29 cellular contexts compared by ENCODE assay signal in the genomic region with DNA sequence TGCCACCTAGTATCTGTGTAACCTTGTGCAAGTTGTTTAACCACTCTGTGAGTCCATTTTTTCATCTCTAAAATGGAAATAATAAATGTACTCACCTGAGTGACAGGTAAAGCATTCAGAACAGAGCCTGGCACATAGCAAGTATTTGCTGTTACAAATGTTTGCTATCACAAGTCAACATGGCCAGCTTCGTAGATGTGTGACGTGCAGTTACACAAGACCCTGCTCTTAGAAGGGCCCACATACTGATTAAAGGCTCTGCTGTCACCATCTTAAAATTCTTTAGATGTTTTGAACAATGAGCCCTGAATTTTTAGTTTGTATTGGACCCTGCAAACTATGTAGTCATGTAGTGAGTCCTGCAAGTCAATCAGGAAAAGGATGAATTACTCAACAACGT. TPM values are rescaled to one million over a fixed set of nuclear protein-coding genes. Genes with fewer than 3 reads are reported as not detected.
DNase-seq lines count a peak whose midpoint lies in the region; ATAC-seq, FAIRE-seq and TF ChIP-seq lines count a peak whose summit lies in the region.
"Had no signal": no experiment of that assay in that cellular context is flagged by ENCODE, and none has a peak within 500 bp of the region (broad histone marks: within the 10 kb centered on the region; RNA-seq: fewer than 3 reads in every experiment).

No MANE protein-coding gene starts in this region.

- no peak overlapping the region for H2BK12ac ChIP-seq in trophoblast cell (ENCODE audit: low read length)

- peak; percentile 17; the same call in 1 of the 2 replicates for TF ChIP-seq CTCF in Panc1 (IDR thresholded peaks at IDR 0.05)
- no peak for TF ChIP-seq CTCF in bronchial epithelial cell (IDR thresholded peaks at IDR 0.05; ENCODE audit: insufficient read depth, low read length, severe bottlenecking)

- POLR2A ChIA-PET in Panc1 (lab: Charles Lee), result no interaction called here

- no peak overlapping the region for H2AFZ ChIP-seq in trophoblast cell (ENCODE audit: insufficient read depth, low read length, poor library complexity)

- in situ Hi-C loops in Panc1 (cut with HindIII; ENCODE audit: low pct_unique_long_range_greater_than_20kb, low sequenced_read_pairs), result no loop called here

- no peaks in the 10 kb centered on the region for H3K4me1 ChIP-seq in Panc1 (ENCODE audit: control insufficient read depth, insufficient read depth, low read length)
- peaks cover 0 to 3% of the 10 kb centered on the region in 2 experiments for H3K4me1 ChIP-seq in trophoblast cell (ENCODE audit: control insufficient read depth in 1 of 2, insufficient read depth in 2 of 2, low read length in 2 of 2)
- H3K4me1 ChIP-seq: A549, BE2C, BLaER1, Caco-2 had no signal

- DNase-seq in H54 (ENCODE audit: insufficient read length, low spot score), result no peak
- DNase-seq in Panc1 (ENCODE audit: low read depth, low spot score), result no peak
- DNase-seq in bronchial epithelial cell (ENCODE audit: low read depth), result peak; percentile 23
- peak; percentile 65 to 81 for DNase-seq in trophoblast cell
- DNase-seq in anterior cingulate cortex (lab: John Stamatoyannopoulos, UW), result no peak
- DNase-seq in DMS 273 (lab: John Stamatoyannopoulos, UW; ENCODE audit: unreplicated experiment), result no peak
- no peak for DNase-seq in amniotic stem cell (lab: John Stamatoyannopoulos, UW)
- DNase-seq: ACHN; BE2C; C1 segment of cervical spinal cord; Calu3; CD4-positive, alpha-beta T cell; CD8-positive, alpha-beta T cell; DMS 273 treated with DMSO at 0.1 percent for 48 hours; DMS153; DMS53; DMS79; DND-41; EL; GDM1 had no signal

- CTCF ChIA-PET in Panc1 (lab: Charles Lee), result no interaction called here

- FAIRE-seq in H54 (lab: Jason Lieb, UNC) (peak; percentile 60), bronchial epithelial cell (lab: Jason Lieb, UNC) (no peak)
- FAIRE-seq: A549, D721Med, GM12878, GM12892, GM18507 had no signal

- ATAC-seq in Panc1 (no peak), HG02885 (IDR thresholded peaks at IDR 0.05; ENCODE audit: poor library complexity, unreplicated experiment) (no peak)
- ATAC-seq: A549; CD8-positive, alpha-beta T cell; GM12878 had no signal

- H3K79me2 ChIP-seq in trophoblast cell (ENCODE audit: control insufficient read depth, insufficient read depth, low read length, poor library complexity), result no peaks in the 10 kb centered on the region

- H3K4me3 ChIP-seq in Panc1 (ENCODE audit: low read depth in 2 of 2, low read length in 2 of 2), result no peak overlapping the region
- no peak overlapping the region for H3K4me3 ChIP-seq in bronchial epithelial cell (ENCODE audit: low read depth, low read length)
- no peak overlapping the region for H3K4me3 ChIP-seq in trophoblast cell (ENCODE audit: low read depth, low read length)
- H3K4me3 ChIP-seq: A549, BLaER1, GM12878 had no signal

- no peak overlapping the region for H2AK5ac ChIP-seq in trophoblast cell (ENCODE audit: low read length)

- H3K9ac ChIP-seq in trophoblast cell (ENCODE audit: low read length), result no peak overlapping the region
- H3K9ac ChIP-seq: BLaER1 had no signal

- no peaks in the 10 kb centered on the region for H3K36me3 ChIP-seq in Panc1 (ENCODE audit: control insufficient read depth, insufficient read depth, low read length)
- no peaks in the 10 kb centered on the region for H3K36me3 ChIP-seq in bronchial epithelial cell (ENCODE audit: control insufficient read depth, insufficient read depth, low read length)
- H3K36me3 ChIP-seq in trophoblast cell (ENCODE audit: control insufficient read depth in 1 of 2, insufficient read depth in 2 of 2, low read length in 2 of 2), result no peaks in the 10 kb centered on the region
- H3K36me3 ChIP-seq: BE2C, BLaER1 had no signal

- no CpG with 5 or more reads among the region's 3 CpGs for WGBS in trophoblast cell (ENCODE audit: extremely low coverage, insufficient coverage, insufficient read length)

- H3K4me2 ChIP-seq in trophoblast cell (ENCODE audit: low read length), result no peak overlapping the region
- H3K4me2 ChIP-seq: A549, BLaER1 had no signal

- H3K27ac ChIP-seq in Panc1 (ENCODE audit: low read length), result no peak overlapping the region
- H3K27ac ChIP-seq in trophoblast cell (ENCODE audit: low read depth, low read length), result no peak overlapping the region
- H3K27ac ChIP-seq: 22Rv1, A549, BLaER1 had no signal

- H3K4ac ChIP-seq in trophoblast cell (ENCODE audit: low read depth, low read length), result no peak overlapping the region

- H3K27me3 ChIP-seq in Panc1 (ENCODE audit: control insufficient read depth, insufficient read depth, low read length) (no peaks in the 10 kb centered on the region), bronchial epithelial cell (ENCODE audit: control insufficient read depth, insufficient read depth, low read length) (no peaks in the 10 kb centered on the region), trophoblast cell (ENCODE audit: insufficient read depth, low read length) (no peaks in the 10 kb centered on the region)
- H3K27me3 ChIP-seq: BLaER1 had no signal

- no peaks in the 10 kb centered on the region for H3K9me3 ChIP-seq in Panc1 (ENCODE audit: control insufficient read depth, insufficient read depth, low read depth, low read length)
- peaks cover 2% of the 10 kb centered on the region for H3K9me3 ChIP-seq in trophoblast cell (ENCODE audit: insufficient read depth, low read depth, low read length)
- H3K9me3 ChIP-seq: A549, BE2C, BLaER1, Caco-2 had no signal

- H4K8ac ChIP-seq in trophoblast cell (ENCODE audit: low read depth, low read length), result no peak overlapping the region

- H2BK5ac ChIP-seq in trophoblast cell (ENCODE audit: low read depth, low read length, poor library complexity), result no peak overlapping the region

- intact Hi-C loops in Panc1 (cut with micrococcal nuclease; ENCODE audit: unreplicated experiment), result no loop called here

- H3K14ac ChIP-seq in trophoblast cell (ENCODE audit: low read length), result no peak overlapping the region

- H3K23ac ChIP-seq in trophoblast cell (ENCODE audit: low read length), result no peak overlapping the region

- H4K12ac ChIP-seq in trophoblast cell (ENCODE audit: low read depth, low read length), result no peak overlapping the region

- no TSS peak for BruUV-seq in Panc1 (replicated peaks; lab: Mats Ljungman, UMichigan)

- no peak for TF ChIP-seq POLR2A in H54 (IDR thresholded peaks at IDR 0.05; ENCODE audit: low read depth, low read length)

- H4K91ac ChIP-seq in trophoblast cell (ENCODE audit: low read depth, low read length), result no peak overlapping the region

- no peaks in the 10 kb centered on the region for H3K79me1 ChIP-seq in trophoblast cell (ENCODE audit: low read length)

- H3K18ac ChIP-seq in trophoblast cell (ENCODE audit: low read length), result no peak overlapping the region

- H2BK120ac ChIP-seq in trophoblast cell (ENCODE audit: insufficient read depth, low read length, poor library complexity), result no peak overlapping the region

RNA-seq across cellular contexts. Expression of a gene that starts 40.4 kb away (rescaled TPM):
- 21.2 TPM for total RNA-seq in Panc1 (2021; ENCODE audit: unreplicated experiment)
- 6.8 TPM for polyA plus RNA-seq in Panc1 (2012; ENCODE audit: insufficient read length)
- total RNA-seq in bronchial epithelial cell, result 4.1 and 4.5 TPM in 2 replicates
- 8.3 and 8.7 TPM in 2 replicates for polyA plus RNA-seq in trophoblast cell (2013)

RNA-seq across cellular contexts. Expression of a gene that starts 51.2 kb away (rescaled TPM):
- total RNA-seq in Panc1 (2021; ENCODE audit: unreplicated experiment) (8.0 TPM), bronchial epithelial cell (0.53 and 1.3 TPM in 2 replicates)
- 5.4 TPM for polyA plus RNA-seq in Panc1 (2012; ENCODE audit: insufficient read length)
- polyA plus RNA-seq in trophoblast cell (2013), result 8.7 and 9.6 TPM in 2 replicates
- total RNA-seq: Caco-2; CD4-positive, alpha-beta T cell; CD8-positive, alpha-beta T cell had no signal

Comparison
In these comparisons a context has a peak if more than half of its experiments do, and no peak if none do; other contexts are left out.
1. DNase-seq: peak in bronchial epithelial cell (single experiment) and trophoblast cell (2 of 2); none in H54 (single experiment), Panc1 (single experiment), anterior cingulate cortex (0 of 58), DMS 273 (single experiment) and amniotic stem cell (single experiment).